ENCODE assay signal across 27 cellular contexts in the genomic region with DNA sequence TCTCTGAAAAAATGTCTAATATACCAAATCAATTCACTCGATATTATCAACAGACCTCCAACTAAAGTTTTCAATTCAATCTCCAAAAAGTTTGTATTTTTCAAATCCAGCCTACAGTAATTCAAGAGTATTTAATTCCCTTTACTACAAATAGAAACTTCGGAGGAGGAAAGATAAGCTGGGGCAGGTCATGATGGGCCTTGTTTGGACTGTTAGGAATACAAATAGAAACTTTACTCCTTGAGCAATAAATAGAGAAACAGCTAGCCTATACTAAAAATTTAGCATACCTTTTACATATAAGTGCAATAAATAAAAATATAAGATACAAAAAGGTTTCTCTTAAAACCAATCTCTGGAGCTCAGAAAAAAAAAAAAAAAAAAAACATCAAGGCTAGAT.
DNase-seq lines count a peak whose midpoint lies in the region; ATAC-seq, FAIRE-seq and TF ChIP-seq lines count a peak whose summit lies in the region.
"Had no signal": no experiment of that assay in that cellular context is flagged by ENCODE, and none has a peak within 500 bp of the region (broad histone marks: within the 10 kb centered on the region; RNA-seq: fewer than 3 reads in every experiment).

No MANE protein-coding gene starts in this region.

- H3K27ac ChIP-seq in astrocyte (ENCODE audit: low read depth, low read length): no peak overlapping the region
- H3K27ac ChIP-seq in endodermal cell (ENCODE audit: low read depth, low read length): no peak overlapping the region
- H3K27ac ChIP-seq: BLaER1 had no signal

- H3K4me1 ChIP-seq in astrocyte (ENCODE audit: insufficient read depth, low read length) (no peaks in the 10 kb centered on the region), endodermal cell (ENCODE audit: control insufficient read depth, insufficient read depth, low read length) (no peaks in the 10 kb centered on the region)
- H3K4me1 ChIP-seq: BE2C, BLaER1 had no signal

- H3K27me3 ChIP-seq in astrocyte (ENCODE audit: insufficient read depth, low read length): no peaks in the 10 kb centered on the region
- H3K27me3 ChIP-seq in endodermal cell (ENCODE audit: control insufficient read depth, insufficient read depth, low read length, poor library complexity, severe bottlenecking): no peaks in the 10 kb centered on the region
- H3K27me3 ChIP-seq: BE2C, BLaER1 had no signal

- intact Hi-C loops in left ventricle myocardium superior (cut with micrococcal nuclease): no loop called here

- H3K27me3 Mint-ChIP-seq in astrocyte (ENCODE audit: low read depth, unreplicated experiment) (no peaks in the 10 kb centered on the region), endodermal cell (ENCODE audit: insufficient read depth) (no peaks in the 10 kb centered on the region)
- H3K27me3 Mint-ChIP-seq: CD4-positive, alpha-beta memory T cell; CD4-positive, CD25-positive, alpha-beta regulatory T cell; CD8-positive, alpha-beta memory T cell had no signal

- H2AFZ ChIP-seq in astrocyte (ENCODE audit: low read depth, low read length): no peak overlapping the region

- no peak for TF ChIP-seq CTCF in astrocyte (IDR thresholded peaks at IDR 0.05; ENCODE audit: insufficient read depth, low read depth, low read length)
- no peak for TF ChIP-seq CTCF in endodermal cell (conservative IDR thresholded peaks at IDR 0.05)

- peak; percentile 26 for FAIRE-seq in astrocyte (lab: Jason Lieb, UNC)
- FAIRE-seq: A204.1, GM12878, GM18507, GM19239 had no signal

- peaks cover 2% of the 10 kb centered on the region for H3K79me2 ChIP-seq in astrocyte (ENCODE audit: insufficient read depth, low read length)

- ATAC-seq in left lobe of liver (peak; percentile 85), left ventricle myocardium superior (no peak)
- ATAC-seq: GM12878 had no signal

- H3K27ac Mint-ChIP-seq in astrocyte (ENCODE audit: unreplicated experiment) (no peak overlapping the region), endodermal cell (no peak overlapping the region)
- H3K27ac Mint-ChIP-seq: CD14-positive monocyte; CD4-positive, alpha-beta memory T cell; CD4-positive, CD25-positive, alpha-beta regulatory T cell; CD8-positive, alpha-beta memory T cell had no signal

- 96% methylated on average over 2 of the region's 2 CpGs; no CpG with 5 or more reads in 1 of the 2 experiments for WGBS in endodermal cell (ENCODE audit: insufficient coverage in 1 of 2, insufficient read length in 1 of 2), 2 experiments

- H3K36me3 ChIP-seq in astrocyte (ENCODE audit: insufficient read depth, low read length) (peaks cover 49% of the 10 kb centered on the region), endodermal cell (ENCODE audit: control insufficient read depth, insufficient read depth, low read length) (peaks cover 95% of the 10 kb centered on the region)
- H3K36me3 ChIP-seq: BE2C had no signal

- H3K9ac ChIP-seq in astrocyte (ENCODE audit: low read length) (no peak overlapping the region), endodermal cell (ENCODE audit: extremely low read depth, low read length, poor library complexity, severe bottlenecking) (no peak overlapping the region)
- H3K9ac ChIP-seq: BLaER1 had no signal

- H3K4me3 Mint-ChIP-seq in astrocyte (ENCODE audit: unreplicated experiment) (no peak overlapping the region), endodermal cell (no peak overlapping the region)
- H3K4me3 Mint-ChIP-seq: CD14-positive monocyte; CD4-positive, alpha-beta memory T cell; CD4-positive, CD25-positive, alpha-beta regulatory T cell; CD8-positive, alpha-beta memory T cell had no signal

- H3K4me1 Mint-ChIP-seq in astrocyte (ENCODE audit: low read depth, unreplicated experiment) (peaks cover under 1% of the 10 kb centered on the region), endodermal cell (no peaks in the 10 kb centered on the region)
- H3K4me1 Mint-ChIP-seq: CD14-positive monocyte had no signal

- H3K4me3 ChIP-seq in astrocyte (ENCODE audit: insufficient read depth, low read depth, low read length) (no peak overlapping the region), endodermal cell (ENCODE audit: low read length) (peak overlapping the region; percentile 6)
- H3K4me3 ChIP-seq: BLaER1, GM12878 had no signal

- H3K36me3 Mint-ChIP-seq in astrocyte (ENCODE audit: low read depth, unreplicated experiment): peaks cover 53% of the 10 kb centered on the region
- peaks cover 89% of the 10 kb centered on the region for H3K36me3 Mint-ChIP-seq in endodermal cell (ENCODE audit: low read depth)

- H3K9me3 ChIP-seq in astrocyte (ENCODE audit: insufficient read depth, low read depth, low read length): no peaks in the 10 kb centered on the region
- H3K9me3 ChIP-seq in endodermal cell (ENCODE audit: control insufficient read depth, low read length): peaks cover 67% of the 10 kb centered on the region
- H3K9me3 ChIP-seq: BE2C had no signal

- DNase-seq in astrocyte (ENCODE audit: low read depth): no peak
- DNase-seq in endodermal cell: no peak
- no peak for DNase-seq in left lobe of liver (ENCODE audit: low spot score)
- DNase-seq in H4 (ENCODE audit: low spot score): no peak
- DNase-seq in left ventricle myocardium superior: no peak
- DNase-seq in activated CD4-positive, CD25-positive, alpha-beta regulatory T cell (lab: John Stamatoyannopoulos, UW): no peak
- DNase-seq: 8988T; ACHN; BE2C; C1 segment of cervical spinal cord; CD4-positive, alpha-beta memory T cell; CD4-positive, CD25-positive, alpha-beta regulatory T cell; CD8-positive, alpha-beta memory T cell; COR-L47; DMS 273 treated with DMSO at 0.1 percent for 48 hours; DMS153; DMS53; DMS79; DND-41; EL; GDM1 had no signal

- H3K9me3 Mint-ChIP-seq in astrocyte (ENCODE audit: unreplicated experiment) (peaks cover 9% of the 10 kb centered on the region), endodermal cell (peaks cover 49% of the 10 kb centered on the region)

- H4K20me1 ChIP-seq in astrocyte (ENCODE audit: insufficient read depth, low read length): no peaks in the 10 kb centered on the region
- H4K20me1 ChIP-seq: BLaER1 had no signal

- no peak overlapping the region for H3K4me2 ChIP-seq in astrocyte (ENCODE audit: low read length)
- H3K4me2 ChIP-seq: BLaER1 had no signal
